Comparison of ENCODE assay signal across 11 cellular contexts in genomic region chr1:182206628-182207239, GRCh38.
DNase-seq lines count a peak whose midpoint lies in the region; ATAC-seq, FAIRE-seq and TF ChIP-seq lines count a peak whose summit lies in the region.
"Had no signal": no experiment of that assay in that cellular context is flagged by ENCODE, and none has a peak within 500 bp of the region (broad histone marks: within the 10 kb centered on the region; RNA-seq: fewer than 3 reads in every experiment).

No MANE protein-coding gene starts in this region.

- no peak overlapping the region for H3K27ac Mint-ChIP-seq in activated naive CD8-positive, alpha-beta T cell treated with anti-CD3 and anti-CD28 coated beads for 36 hours
- H3K27ac Mint-ChIP-seq: brain had no signal

- no peak for TF ChIP-seq POLR2A in vagina (IDR thresholded peaks at IDR 0.05)

- H3K4me1 ChIP-seq in pancreas (no peaks in the 10 kb centered on the region), vagina (peaks cover 14% of the 10 kb centered on the region)

- no peak overlapping the region for H3K4me3 ChIP-seq in pancreas
- no peak overlapping the region for H3K4me3 ChIP-seq in vagina

- H3K9me3 ChIP-seq in pancreas: no peaks in the 10 kb centered on the region
- H3K9me3 ChIP-seq in vagina: no peaks in the 10 kb centered on the region

- peaks cover 8% of the 10 kb centered on the region for H3K4me1 Mint-ChIP-seq in activated naive CD8-positive, alpha-beta T cell treated with anti-CD3 and anti-CD28 coated beads for 36 hours

- H3K36me3 Mint-ChIP-seq in activated naive CD8-positive, alpha-beta T cell treated with anti-CD3 and anti-CD28 coated beads for 36 hours: no peaks in the 10 kb centered on the region
- H3K36me3 Mint-ChIP-seq: brain had no signal

- H3K36me3 ChIP-seq in pancreas: no peaks in the 10 kb centered on the region
- no peaks in the 10 kb centered on the region for H3K36me3 ChIP-seq in vagina

- H3K4me3 Mint-ChIP-seq in activated naive CD8-positive, alpha-beta T cell treated with anti-CD3 and anti-CD28 coated beads for 36 hours: no peak overlapping the region
- H3K4me3 Mint-ChIP-seq: brain had no signal

- TF ChIP-seq CTCF in pancreas (IDR thresholded peaks at IDR 0.05) (no peak), vagina (IDR thresholded peaks at IDR 0.05) (no peak)

- WGBS in pancreas, 2 donors: 83 to 84% methylated on average over 4 of the region's 4 CpGs

- intact Hi-C loops in left cardiac atrium (cut with DNase I): no loop called here
- intact Hi-C loops in pancreas (cut with DNase I): no loop called here
- intact Hi-C loops in vagina (cut with DNase I): loop anchor here (5.0 kb wide), 2 partner anchors 64 to 86 kb away; no protein-coding TSS in a partner anchor

- H3K27me3 ChIP-seq in pancreas (no peaks in the 10 kb centered on the region), vagina (no peaks in the 10 kb centered on the region)

- H3K27ac ChIP-seq in pancreas (no peak overlapping the region), vagina (peak overlapping the region; percentile 81)
- H3K27ac ChIP-seq: 22Rv1 had no signal

- no peaks in the 10 kb centered on the region for H3K27me3 Mint-ChIP-seq in activated naive CD8-positive, alpha-beta T cell treated with anti-CD3 and anti-CD28 coated beads for 36 hours
- H3K27me3 Mint-ChIP-seq: brain had no signal

- no peak for FAIRE-seq in pancreas (lab: Jason Lieb, UNC)

- peak; percentile 91 to 93 for ATAC-seq in left cardiac atrium
- ATAC-seq in pancreas: peak in 3 of 4 donors; percentile 24 to 55 (median 50)
- no peak for ATAC-seq in HG03342 (IDR thresholded peaks at IDR 0.05; ENCODE audit: unreplicated experiment)

- DNase-seq in NK-92 treated with Interleukin-12 subunit alpha and Interleukin-12 subunit beta, amount 100 ng/mL, for 24 hours (lab: John Stamatoyannopoulos, UW): peak; percentile 20
- no peak for DNase-seq in NK-92 (lab: John Stamatoyannopoulos, UW; ENCODE audit: unreplicated experiment)
- DNase-seq in left cardiac atrium: peak; percentile 52
- no peak for DNase-seq in pancreas
- peak in 1 of 2 donors; percentile 97 for DNase-seq in vagina (ENCODE audit: extremely low spot score in 2 of 2)
- no peak for DNase-seq in activated naive CD8-positive, alpha-beta T cell treated with anti-CD3 and anti-CD28 coated beads for 36 hours
- no peak for DNase-seq in DMS53 treated with DMSO at 0.1 percent for 48 hours (lab: John Stamatoyannopoulos, UW; ENCODE audit: unreplicated experiment)
- DNase-seq: NCI-H2171 treated with DMSO at 0.1 percent for 48 hours had no signal

- no peaks in the 10 kb centered on the region for H3K9me3 Mint-ChIP-seq in activated naive CD8-positive, alpha-beta T cell treated with anti-CD3 and anti-CD28 coated beads for 36 hours
- H3K9me3 Mint-ChIP-seq: brain had no signal

Comparison
In these comparisons a context has a peak if more than half of its experiments do, and no peak if none do; other contexts are left out.
1. DNase-seq: peak in NK-92 treated with Interleukin-12 subunit alpha and Interleukin-12 subunit beta, amount 100 ng/mL, for 24 hours (single experiment) and left cardiac atrium (single experiment); none in NK-92 (single experiment), pancreas (0 of 6), activated naive CD8-positive, alpha-beta T cell treated with anti-CD3 and anti-CD28 coated beads for 36 hours (single experiment) and DMS53 treated with DMSO at 0.1 percent for 48 hours (single experiment).